Comparison of ENCODE assay signal across 12 cellular contexts in the genomic region with DNA sequence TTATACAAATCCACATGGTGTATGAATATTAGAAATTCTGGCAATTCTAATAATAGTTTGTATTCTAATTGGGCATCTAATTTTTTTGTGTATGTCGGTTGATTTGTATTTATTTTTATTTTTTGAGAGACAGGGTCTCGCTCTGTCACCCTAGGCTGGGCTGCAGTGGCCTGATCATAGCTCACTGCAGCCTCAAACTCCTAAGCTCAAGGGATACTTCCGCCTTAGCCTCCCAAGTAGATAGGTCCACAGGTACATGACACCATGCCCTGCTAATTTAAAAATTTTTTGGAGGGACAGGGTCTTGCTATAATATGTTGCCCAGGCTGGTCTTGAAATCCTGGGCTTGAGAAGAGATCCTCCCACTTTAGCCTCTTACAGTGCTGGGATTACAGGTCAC.
DNase-seq lines count a peak whose midpoint lies in the region; ATAC-seq, FAIRE-seq and TF ChIP-seq lines count a peak whose summit lies in the region.
"Had no signal": no experiment of that assay in that cellular context is flagged by ENCODE, and none has a peak within 500 bp of the region (broad histone marks: within the 10 kb centered on the region; RNA-seq: fewer than 3 reads in every experiment).

No MANE protein-coding gene starts in this region.

- peak overlapping the region; percentile 80 to 88 for H3K27ac Mint-ChIP-seq in natural killer cell treated with Interleukin-12 subunit alpha and Interleukin-12 subunit beta and Interleukin-15 and Interleukin-18, amount 100 ng/mL, for 72 hours
- H3K27ac Mint-ChIP-seq in natural killer cell (peak overlapping the region in 1 of 2 donors; percentile 85), memory B cell (peak overlapping the region; percentile 97)

- no peaks in the 10 kb centered on the region for H3K27me3 Mint-ChIP-seq in natural killer cell treated with Interleukin-12 subunit alpha and Interleukin-12 subunit beta and Interleukin-15 and Interleukin-18, amount 100 ng/mL, for 72 hours
- H3K27me3 Mint-ChIP-seq in natural killer cell (ENCODE audit: low read depth in 2 of 2), result no peaks in the 10 kb centered on the region
- H3K27me3 Mint-ChIP-seq in memory B cell, result no peaks in the 10 kb centered on the region

- no peak for FAIRE-seq in HTR-8/SVneo (lab: Jason Lieb, UNC)

- H3K4me3 Mint-ChIP-seq in natural killer cell treated with Interleukin-12 subunit alpha and Interleukin-12 subunit beta and Interleukin-15 and Interleukin-18, amount 100 ng/mL, for 72 hours, result peak overlapping the region; percentile 80
- H3K4me3 Mint-ChIP-seq in natural killer cell (no peak overlapping the region), memory B cell (no peak overlapping the region)
- H3K4me3 Mint-ChIP-seq: endodermal cell had no signal

- H3K36me3 Mint-ChIP-seq in natural killer cell treated with Interleukin-12 subunit alpha and Interleukin-12 subunit beta and Interleukin-15 and Interleukin-18, amount 100 ng/mL, for 72 hours, result peaks cover 18% of the 10 kb centered on the region
- H3K36me3 Mint-ChIP-seq in natural killer cell (peaks cover 17% of the 10 kb centered on the region), memory B cell (peaks cover 6% of the 10 kb centered on the region)

- TF ChIP-seq CTCF in natural killer cell (IDR thresholded peaks at IDR 0.05) (no peak), VCaP (conservative IDR thresholded peaks at IDR 0.05) (no peak)

- peak overlapping the region; percentile 53; the same call in 1 of the 2 replicates for H3K27ac ChIP-seq in VCaP
- H3K27ac ChIP-seq: SJCRH30, uterus, WERI-Rb-1 had no signal

- H3K9me3 Mint-ChIP-seq in natural killer cell treated with Interleukin-12 subunit alpha and Interleukin-12 subunit beta and Interleukin-15 and Interleukin-18, amount 100 ng/mL, for 72 hours, result no peaks in the 10 kb centered on the region
- H3K9me3 Mint-ChIP-seq in natural killer cell (no peaks in the 10 kb centered on the region), memory B cell (no peaks in the 10 kb centered on the region)
- H3K9me3 Mint-ChIP-seq: endodermal cell had no signal

- intact Hi-C loops in natural killer cell (cut with micrococcal nuclease), result no loop called here

- no peak for DNase-seq in natural killer cell treated with Interleukin-12 subunit alpha and Interleukin-12 subunit beta and Interleukin-15 and Interleukin-18, amount 100 ng/mL, for 72 hours (ENCODE audit: low spot score)
- DNase-seq in natural killer cell (no peak), memory B cell (ENCODE audit: low spot score in 2 of 2) (no peak), HTR-8/SVneo (ENCODE audit: insufficient read length, low spot score) (no peak), OCI-M1 (lab: John Stamatoyannopoulos, UW) (no peak)
- DNase-seq: WERI-Rb-1 had no signal

- peaks cover 5 to 11% of the 10 kb centered on the region in 2 donors for H3K4me1 Mint-ChIP-seq in natural killer cell treated with Interleukin-12 subunit alpha and Interleukin-12 subunit beta and Interleukin-15 and Interleukin-18, amount 100 ng/mL, for 72 hours (ENCODE audit: low read depth in 2 of 2)
- H3K4me1 Mint-ChIP-seq in natural killer cell (no peaks in the 10 kb centered on the region), memory B cell (peaks cover 10% of the 10 kb centered on the region)

- no peak for ATAC-seq in natural killer cell treated with Interleukin-12 subunit alpha and Interleukin-12 subunit beta and Interleukin-15 and Interleukin-18, amount 100 ng/mL, for 72 hours
- ATAC-seq in natural killer cell, result no peak
- no peak for ATAC-seq in memory B cell (ENCODE audit: low read depth)
- ATAC-seq in GM21447 (IDR thresholded peaks at IDR 0.05; ENCODE audit: unreplicated experiment), result no peak
- no peak for ATAC-seq in GM21423 (IDR thresholded peaks at IDR 0.05; ENCODE audit: unreplicated experiment)
